Comparison of ENCODE assay signal across 9 cellular contexts in genomic region chr20:36541227-36542018, GRCh38. TPM values are rescaled to one million over a fixed set of nuclear protein-coding genes. Genes with fewer than 3 reads are reported as not detected.
A peak's percentile ranks its signal among the peaks of the same experiment; 100 is the strongest.
DNase-seq lines count a peak whose midpoint lies in the region; ATAC-seq and TF ChIP-seq lines count a peak whose summit lies in the region.
"Had no signal": no experiment of that assay in that cellular context is flagged by ENCODE, and none has a peak within 500 bp of the region (broad histone marks: within the 10 kb centered on the region; RNA-seq: fewer than 3 reads in every experiment).

Gene MYL9, plus strand, starts transcription at chr20:36541519. Its CDS starts 3,366 bp downstream, at chr20:36544885.

- peak; percentile 50 for DNase-seq in PC-3
- peak; percentile 95 for DNase-seq in ureter (ENCODE audit: low spot score)
- no peak for DNase-seq in NCI-H1417 treated with DMSO at 0.1 percent for 48 hours (lab: John Stamatoyannopoulos, UW)
- no peak for DNase-seq in Karpas-422
- DNase-seq in COLO829 (ENCODE audit: low spot score): no peak

- H3K4me3 ChIP-seq in DOHH2 (ENCODE audit: low read length): peak within 1 kb of the TSS; percentile 40; the same call in 1 of the 2 replicates
- peak within 1 kb of the TSS; percentile 72 for H3K4me3 ChIP-seq in PC-3 (ENCODE audit: low read length)
- H3K4me3 ChIP-seq in mononuclear cell (ENCODE audit: low read length): no peak within 1 kb of the TSS
- H3K4me3 ChIP-seq in Karpas-422 (ENCODE audit: low read length): no peak within 1 kb of the TSS

- no peaks in the 10 kb centered on the region for H3K36me3 ChIP-seq in DOHH2 (ENCODE audit: control insufficient read depth, low read length)
- H3K36me3 ChIP-seq in PC-3 (ENCODE audit: low read depth, low read length): no peaks in the 10 kb centered on the region
- no peaks in the 10 kb centered on the region for H3K36me3 ChIP-seq in Karpas-422 (ENCODE audit: insufficient read depth, low read length)

- CTCF ChIA-PET in PC-3 (lab: Charles Lee): no interaction called here

- no peak for TF ChIP-seq CTCF in DOHH2 (IDR thresholded peaks at IDR 0.05; ENCODE audit: low read depth, low read length, poor library complexity, severe bottlenecking)
- TF ChIP-seq CTCF in PC-3 (conservative IDR thresholded peaks at IDR 0.05; ENCODE audit: low read depth, low read length): no peak

- peaks cover 15% of the 10 kb centered on the region for H3K4me1 ChIP-seq in DOHH2 (ENCODE audit: control insufficient read depth, low read length)
- peaks cover 5% of the 10 kb centered on the region; the same call in 1 of the 2 replicates for H3K4me1 ChIP-seq in PC-3 (ENCODE audit: insufficient read depth, low read length)
- H3K4me1 ChIP-seq in mononuclear cell (ENCODE audit: insufficient read depth, low read length): peaks cover 4% of the 10 kb centered on the region
- H3K4me1 ChIP-seq in Karpas-422 (ENCODE audit: low read length): peaks cover 3% of the 10 kb centered on the region; the same call in 1 of the 2 replicates

- H3K4me2 ChIP-seq in DOHH2 (ENCODE audit: low read length): peak within 1 kb of the TSS; percentile 51
- peak within 1 kb of the TSS; percentile 91 for H3K4me2 ChIP-seq in PC-3 (ENCODE audit: low read length)
- no peak within 1 kb of the TSS for H3K4me2 ChIP-seq in Karpas-422 (ENCODE audit: low read depth, low read length, poor library complexity, severe bottlenecking)

- no peak within 1 kb of the TSS for H3K27ac ChIP-seq in DOHH2 (ENCODE audit: low read depth, low read length)
- H3K27ac ChIP-seq in PC-3 (ENCODE audit: low read length): no peak within 1 kb of the TSS
- H3K27ac ChIP-seq in Karpas-422 (ENCODE audit: low read length): no peak within 1 kb of the TSS
- H3K27ac ChIP-seq: epithelial cell of prostate had no signal

- POLR2A ChIA-PET in PC-3 (lab: Charles Lee; ENCODE audit: unreplicated experiment): no interaction called here

- H3K79me2 ChIP-seq in DOHH2 (ENCODE audit: control insufficient read depth, low read length) (no peaks in the 10 kb centered on the region), PC-3 (ENCODE audit: low read length) (no peaks in the 10 kb centered on the region), Karpas-422 (ENCODE audit: low read length) (no peaks in the 10 kb centered on the region; the same call in 1 of the 2 replicates)

- ATAC-seq in PC-3: peak; percentile 81
- ATAC-seq in esophagus mucosa: peak; percentile 53

- peaks cover 5% of the 10 kb centered on the region; the same call in 1 of the 2 replicates for H3K27me3 ChIP-seq in DOHH2 (ENCODE audit: control insufficient read depth, low read length)
- no peaks in the 10 kb centered on the region for H3K27me3 ChIP-seq in PC-3 (ENCODE audit: low read length)
- no peaks in the 10 kb centered on the region for H3K27me3 ChIP-seq in mononuclear cell (ENCODE audit: insufficient read depth, low read length)
- H3K27me3 ChIP-seq in Karpas-422 (ENCODE audit: low read length): no peaks in the 10 kb centered on the region

- peak within 1 kb of the TSS; percentile 58 for H3K9ac ChIP-seq in PC-3 (ENCODE audit: low read length)
- no peak within 1 kb of the TSS for H3K9ac ChIP-seq in Karpas-422 (ENCODE audit: low read length)

- H3F3A ChIP-seq in DOHH2 (ENCODE audit: control insufficient read depth, insufficient read depth) (peaks cover 2% of the 10 kb centered on the region; the same call in 1 of the 2 replicates), PC-3 (ENCODE audit: low read length, unreplicated experiment) (no peaks in the 10 kb centered on the region)

- H2AFZ ChIP-seq in PC-3 (ENCODE audit: low read length): peak within 1 kb of the TSS; percentile 97
- H2AFZ ChIP-seq in Karpas-422 (ENCODE audit: low read length): no peak within 1 kb of the TSS

- intact Hi-C loops in PC-3 (cut with micrococcal nuclease): no loop called here

- H3K9me2 ChIP-seq in DOHH2 (replicated peaks; ENCODE audit: control insufficient read depth, low read length): no peaks in the 10 kb centered on the region
- H3K9me2 ChIP-seq in PC-3 (replicated peaks; ENCODE audit: low read length): no peaks in the 10 kb centered on the region
- no peaks in the 10 kb centered on the region for H3K9me2 ChIP-seq in Karpas-422 (replicated peaks; ENCODE audit: insufficient read depth, low read length)

- H4K20me1 ChIP-seq in DOHH2 (ENCODE audit: control insufficient read depth, insufficient read depth, low read depth, low read length): no peaks in the 10 kb centered on the region
- H4K20me1 ChIP-seq in PC-3 (ENCODE audit: low read length): no peaks in the 10 kb centered on the region
- no peaks in the 10 kb centered on the region for H4K20me1 ChIP-seq in Karpas-422 (ENCODE audit: insufficient read depth, low read depth, low read length)

- no peaks in the 10 kb centered on the region for H3K9me3 ChIP-seq in DOHH2 (ENCODE audit: control insufficient read depth, insufficient read depth, low read length)
- no peaks in the 10 kb centered on the region for H3K9me3 ChIP-seq in PC-3 (ENCODE audit: low read length)
- no peaks in the 10 kb centered on the region for H3K9me3 ChIP-seq in mononuclear cell (ENCODE audit: low read depth, low read length)
- no peaks in the 10 kb centered on the region for H3K9me3 ChIP-seq in Karpas-422 (ENCODE audit: low read length)

- TSS peak; percentile 55 for BruUV-seq in PC-3 (replicated peaks; lab: Mats Ljungman, UMichigan)

RNA-seq across cellular contexts. Expression of gene MYL9, which starts in this region (rescaled TPM):
- 10.8 and 12.0 TPM in 2 replicates for total RNA-seq in PC-3 (2014; rRNA removed)
- 28.8 TPM for total RNA-seq in esophagus mucosa
- total RNA-seq in mononuclear cell: 10.9 TPM
- 1,028 TPM for total RNA-seq in ureter
- not detected in 2 replicates for total RNA-seq in Karpas-422 (2014; rRNA removed; shearing (Covaris generic); ENCODE audit: low replicate concordance)

Comparison
In these comparisons a context has a peak if more than half of its experiments do, and no peak if none do; other contexts are left out.
1. RNA of gene MYL9 (total RNA-seq): 1,028 TPM in ureter (single experiment); 28.8 TPM in esophagus mucosa (single experiment), 10.8 to 12.0 TPM in PC-3, 10.9 TPM in mononuclear cell (single experiment) and not detected in Karpas-422; every median in the first group is over 10 times any median in the second.
2. H3K4me3 ChIP-seq: peak in DOHH2 (single experiment) and PC-3 (single experiment); none in mononuclear cell (single experiment) and Karpas-422 (single experiment).
3. DNase-seq: peak in PC-3 (single experiment) and ureter (single experiment); none in NCI-H1417 treated with DMSO at 0.1 percent for 48 hours (single experiment), Karpas-422 (single experiment) and COLO829 (single experiment).